Comparison of ENCODE assay signal across 1 cellular context in genomic region chr21:21715286-21715969, GRCh38.
TF ChIP-seq lines count a peak whose summit lies in the region.

No MANE protein-coding gene starts in this region.

TF ChIP-seq in SK-N-SH, 30 proteins besides CTCF, POLR2A, EP300 and RAD21 (continued from another document):
- TF ChIP-seq, protein P1, sequence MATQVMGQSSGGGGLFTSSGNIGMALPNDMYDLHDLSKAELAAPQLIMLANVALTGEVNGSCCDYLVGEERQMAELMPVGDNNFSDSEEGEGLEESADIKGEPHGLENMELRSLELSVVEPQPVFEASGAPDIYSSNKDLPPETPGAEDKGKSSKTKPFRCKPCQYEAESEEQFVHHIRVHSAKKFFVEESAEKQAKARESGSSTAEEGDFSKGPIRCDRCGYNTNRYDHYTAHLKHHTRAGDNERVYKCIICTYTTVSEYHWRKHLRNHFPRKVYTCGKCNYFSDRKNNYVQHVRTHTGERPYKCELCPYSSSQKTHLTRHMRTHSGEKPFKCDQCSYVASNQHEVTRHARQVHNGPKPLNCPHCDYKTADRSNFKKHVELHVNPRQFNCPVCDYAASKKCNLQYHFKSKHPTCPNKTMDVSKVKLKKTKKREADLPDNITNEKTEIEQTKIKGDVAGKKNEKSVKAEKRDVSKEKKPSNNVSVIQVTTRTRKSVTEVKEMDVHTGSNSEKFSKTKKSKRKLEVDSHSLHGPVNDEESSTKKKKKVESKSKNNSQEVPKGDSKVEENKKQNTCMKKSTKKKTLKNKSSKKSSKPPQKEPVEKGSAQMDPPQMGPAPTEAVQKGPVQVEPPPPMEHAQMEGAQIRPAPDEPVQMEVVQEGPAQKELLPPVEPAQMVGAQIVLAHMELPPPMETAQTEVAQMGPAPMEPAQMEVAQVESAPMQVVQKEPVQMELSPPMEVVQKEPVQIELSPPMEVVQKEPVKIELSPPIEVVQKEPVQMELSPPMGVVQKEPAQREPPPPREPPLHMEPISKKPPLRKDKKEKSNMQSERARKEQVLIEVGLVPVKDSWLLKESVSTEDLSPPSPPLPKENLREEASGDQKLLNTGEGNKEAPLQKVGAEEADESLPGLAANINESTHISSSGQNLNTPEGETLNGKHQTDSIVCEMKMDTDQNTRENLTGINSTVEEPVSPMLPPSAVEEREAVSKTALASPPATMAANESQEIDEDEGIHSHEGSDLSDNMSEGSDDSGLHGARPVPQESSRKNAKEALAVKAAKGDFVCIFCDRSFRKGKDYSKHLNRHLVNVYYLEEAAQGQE (IDR thresholded peaks at IDR 0.05; ENCODE audit: low read depth, low read length): no peak
- TF ChIP-seq TEAD4 (IDR thresholded peaks at IDR 0.05; ENCODE audit: borderline replicate concordance, insufficient read depth) (peak; percentile 85), RXRA (IDR thresholded peaks at IDR 0.05; ENCODE audit: borderline replicate concordance, low read depth) (peak; percentile 90), ZBTB33 (IDR thresholded peaks at IDR 0.05; ENCODE audit: borderline replicate concordance, low read depth) (0 out of 2 replicates have a peak, but pooled peaks have one; percentile 12), MEF2A (IDR thresholded peaks at IDR 0.05; ENCODE audit: borderline replicate concordance, low read depth) (peak; percentile 17; the same call in 1 of the 2 replicates), SIN3A (IDR thresholded peaks at IDR 0.05; ENCODE audit: borderline replicate concordance, low read depth, low read length) (no peak), FOSL2 (IDR thresholded peaks at IDR 0.05; ENCODE audit: borderline replicate concordance, low read depth) (peak; percentile 82), FOXM1 (IDR thresholded peaks at IDR 0.05; ENCODE audit: low read depth) (peak; percentile 73; the same call in 1 of the 2 replicates)
